ENCODE assay signal across 18 cellular contexts in the genomic region with DNA sequence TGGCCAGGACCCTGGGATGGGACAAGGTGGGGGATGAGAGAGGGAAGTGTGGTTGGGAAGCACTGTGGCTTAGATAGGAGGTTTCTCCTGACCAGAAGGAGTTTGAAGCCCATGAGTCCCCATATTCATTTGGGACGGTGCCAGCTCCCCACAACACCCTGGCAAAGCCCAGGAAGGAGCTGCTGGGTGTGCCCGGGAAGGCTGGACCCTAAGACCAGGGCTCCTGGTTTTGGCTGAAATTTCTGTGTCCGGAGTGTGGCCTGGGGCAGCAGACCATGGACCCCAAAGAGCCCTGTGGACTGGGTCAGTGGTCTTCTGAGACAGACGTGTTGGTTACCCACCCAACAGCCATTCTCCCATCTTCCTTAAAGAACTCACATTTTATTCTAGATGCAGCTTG. TPM values are rescaled to one million over a fixed set of nuclear protein-coding genes. Genes with fewer than 3 reads are reported as not detected.
DNase-seq lines count a peak whose midpoint lies in the region; ATAC-seq and TF ChIP-seq lines count a peak whose summit lies in the region.
"Had no signal": no experiment of that assay in that cellular context is flagged by ENCODE, and none has a peak within 500 bp of the region (broad histone marks: within the 10 kb centered on the region; RNA-seq: fewer than 3 reads in every experiment).

No MANE protein-coding gene starts in this region.

- intact Hi-C loops in Caco-2 (cut with micrococcal nuclease; ENCODE audit: unreplicated experiment) = no loop called here

- no peaks in the 10 kb centered on the region for H3K27me3 Mint-ChIP-seq in Caco-2 (ENCODE audit: insufficient read depth, unreplicated experiment)
- H3K27me3 Mint-ChIP-seq: CD4-positive, alpha-beta T cell had no signal

- H3K9me3 Mint-ChIP-seq in Caco-2 (ENCODE audit: unreplicated experiment) = peaks cover 15% of the 10 kb centered on the region
- H3K9me3 Mint-ChIP-seq: CD4-positive, alpha-beta T cell had no signal

- H3K4me3 Mint-ChIP-seq in Caco-2 (ENCODE audit: unreplicated experiment) = no peak overlapping the region
- H3K4me3 Mint-ChIP-seq: CD4-positive, alpha-beta T cell; CD8-positive, alpha-beta T cell had no signal

- no peaks in the 10 kb centered on the region for H3K4me1 Mint-ChIP-seq in Caco-2 (ENCODE audit: low read depth, unreplicated experiment)

- CTCF ChIA-PET in Caco-2 (lab: Charles Lee) = no interaction called here

- H3K27me3 ChIP-seq in HL-60 (ENCODE audit: insufficient read depth, poor library complexity, severe bottlenecking) (no peaks in the 10 kb centered on the region), osteoblast (ENCODE audit: insufficient read depth, low read length) (peaks cover 2% of the 10 kb centered on the region), Caco-2 (replicated peaks; ENCODE audit: control insufficient read depth, insufficient read depth, low read length) (no peaks in the 10 kb centered on the region)
- H3K27me3 ChIP-seq: BE2C, BLaER1 had no signal

- H3K36me3 Mint-ChIP-seq in Caco-2 (ENCODE audit: insufficient read depth, unreplicated experiment) = no peaks in the 10 kb centered on the region

- H3K4me1 ChIP-seq in osteoblast (ENCODE audit: insufficient read depth, low read length) = no peaks in the 10 kb centered on the region
- H3K4me1 ChIP-seq in Caco-2 = no peaks in the 10 kb centered on the region

- H3K27ac ChIP-seq in HL-60 (replicated peaks) (peak overlapping the region; percentile 59; the same call in 1 of the 2 replicates), osteoblast (ENCODE audit: low read depth, low read length) (no peak overlapping the region)
- H3K27ac ChIP-seq: BLaER1, C4-2B had no signal

- no peak overlapping the region for H2AFZ ChIP-seq in osteoblast (ENCODE audit: low read length)

- no TSS peak for BruUV-seq in Caco-2 (replicated peaks; lab: Mats Ljungman, UMichigan)

- POLR2A ChIA-PET in Caco-2 (lab: Charles Lee) = no interaction called here

- no peak overlapping the region for H3K4me2 ChIP-seq in osteoblast (ENCODE audit: insufficient read depth, low read length)
- H3K4me2 ChIP-seq: BLaER1 had no signal

- DNase-seq in HL-60 (ENCODE audit: low read depth in 1 of 2, low spot score in 1 of 2) (no peak), mesenteric fat pad (ENCODE audit: low spot score) (peak; percentile 57), osteoblast (ENCODE audit: insufficient read length, low spot score, missing footprints) (peak; percentile 57), Caco-2 (no peak), NCI-H82 treated with DMSO at 0.1 percent for 48 hours (lab: John Stamatoyannopoulos, UW; ENCODE audit: unreplicated experiment) (no peak)
- DNase-seq: 8988T; ACHN; BE2C; Calu3; CD4-positive, alpha-beta T cell; CD8-positive, alpha-beta T cell; COR-L47; DMS79 treated with DMSO at 0.1 percent for 48 hours; GF-D8 had no signal

- no peak overlapping the region for H3K27ac Mint-ChIP-seq in Caco-2 (ENCODE audit: unreplicated experiment)
- H3K27ac Mint-ChIP-seq: CD4-positive, alpha-beta T cell; CD8-positive, alpha-beta T cell had no signal

- no peaks in the 10 kb centered on the region for H3K79me2 ChIP-seq in osteoblast (ENCODE audit: insufficient read depth, low read length)

- H3K4me3 ChIP-seq in HL-60 (replicated peaks; ENCODE audit: insufficient read depth, low read length) = no peak overlapping the region
- no peak overlapping the region for H3K4me3 ChIP-seq in osteoblast (ENCODE audit: insufficient read depth, low read length)
- H3K4me3 ChIP-seq in Caco-2 (ENCODE audit: low read depth, low read length) = no peak overlapping the region
- H3K4me3 ChIP-seq: BLaER1 had no signal

- H3K36me3 ChIP-seq in osteoblast (ENCODE audit: insufficient read depth, low read length) (no peaks in the 10 kb centered on the region), Caco-2 (ENCODE audit: control insufficient read depth, insufficient read depth, low read length) (no peaks in the 10 kb centered on the region)
- H3K36me3 ChIP-seq: BE2C had no signal

- H3K9me3 ChIP-seq in osteoblast (ENCODE audit: low read depth, low read length) (no peaks in the 10 kb centered on the region), Caco-2 (no peaks in the 10 kb centered on the region)
- H3K9me3 ChIP-seq: BE2C had no signal

- H4K20me1 ChIP-seq in osteoblast (ENCODE audit: insufficient read depth, low read length) = no peaks in the 10 kb centered on the region
- H4K20me1 ChIP-seq: BLaER1 had no signal

- TF ChIP-seq CTCF in HL-60 (IDR thresholded peaks at IDR 0.05; ENCODE audit: insufficient read depth, low read length) = no peak
- no peak for TF ChIP-seq CTCF in osteoblast (IDR thresholded peaks at IDR 0.05; ENCODE audit: extremely low read depth, low read depth, low read length)
- TF ChIP-seq CTCF in Caco-2 (IDR thresholded peaks at IDR 0.05; ENCODE audit: insufficient read depth in 1 of 2, low read depth in 1 of 2, low read length in 1 of 2, severe bottlenecking in 1 of 2, unreplicated experiment in 1 of 2) = no peak

- ATAC-seq in GM21447 (IDR thresholded peaks at IDR 0.05; ENCODE audit: unreplicated experiment) (no peak), GM18870 (IDR thresholded peaks at IDR 0.05; ENCODE audit: unreplicated experiment) (no peak)
- ATAC-seq: CD8-positive, alpha-beta T cell had no signal

RNA-seq across cellular contexts. Expression of a gene that starts 15.2 kb away (rescaled TPM):
- 12.2 TPM for total RNA-seq in mesenteric fat pad
- 4.3 and 6.8 TPM in 2 replicates for total RNA-seq in osteoblast
- 45.7 and 47.3 TPM in 2 replicates for total RNA-seq in Caco-2 (2022)

RNA-seq across cellular contexts. Expression of a gene that starts 51.0 kb away (rescaled TPM):
- total RNA-seq in mesenteric fat pad (26.1 TPM), osteoblast (17.7 and 18.8 TPM in 2 replicates), Caco-2 (2022) (41.4 and 44.4 TPM in 2 replicates)

Comparison
In these comparisons a context has a peak if more than half of its experiments do, and no peak if none do; other contexts are left out.
1. DNase-seq: peak in mesenteric fat pad (single experiment) and osteoblast (single experiment); none in HL-60 (0 of 2), Caco-2 (0 of 2) and NCI-H82 treated with DMSO at 0.1 percent for 48 hours (single experiment).